In the genomic region with DNA sequence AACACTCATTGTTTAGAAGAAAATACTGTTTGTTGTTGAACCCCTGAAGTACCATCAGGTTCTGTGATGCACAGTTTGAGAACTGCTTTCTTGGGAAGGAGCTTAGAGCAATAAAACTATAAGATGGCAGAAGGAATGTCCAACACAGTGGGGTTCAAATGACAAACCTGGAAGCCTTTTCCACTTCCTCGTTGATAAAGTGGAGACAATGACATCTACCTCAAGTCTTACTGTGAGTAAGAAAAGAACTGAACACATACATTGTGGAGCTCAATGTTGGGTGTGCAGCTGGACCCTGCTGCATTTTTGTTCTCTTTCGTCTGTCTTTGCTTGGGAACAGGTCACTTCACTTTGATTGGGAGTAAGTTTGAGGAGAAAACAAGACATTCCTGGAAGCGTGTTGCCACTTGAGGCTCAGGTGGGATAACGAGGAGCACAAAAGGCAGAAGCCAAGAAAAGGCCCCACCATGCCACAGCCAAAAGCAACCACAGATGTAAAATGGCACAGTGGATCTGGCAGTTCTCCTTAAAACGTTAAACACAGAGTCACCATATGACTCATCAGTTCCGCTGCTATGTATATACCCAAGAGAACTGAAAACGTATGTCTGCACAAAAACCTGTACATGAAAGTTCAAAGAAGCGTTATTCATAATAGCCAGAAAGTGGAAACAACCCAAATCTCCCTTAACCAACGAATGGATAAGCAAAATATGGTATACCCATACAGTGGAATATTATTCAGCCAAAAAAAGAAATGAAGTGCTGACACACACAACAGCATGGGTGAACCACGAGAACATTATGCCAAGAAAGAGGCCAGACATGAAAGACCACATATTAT, we compare ENCODE assay signal across 8 cellular contexts. TPM values are rescaled to one million over a fixed set of nuclear protein-coding genes. Genes with fewer than 3 reads are reported as not detected.
A peak's percentile ranks its signal among the peaks of the same experiment; 100 is the strongest.
DNase-seq lines count a peak whose midpoint lies in the region; ATAC-seq and TF ChIP-seq lines count a peak whose summit lies in the region.

No MANE protein-coding gene starts in this region.

- H3K4me1 ChIP-seq in right cardiac atrium (ENCODE audit: control insufficient read depth, insufficient read depth, low read length): no peaks in the 10 kb centered on the region
- no peaks in the 10 kb centered on the region for H3K4me1 ChIP-seq in breast epithelium

- H3K9me3 ChIP-seq in right cardiac atrium (ENCODE audit: control insufficient read depth, low read length): peaks cover 2% of the 10 kb centered on the region
- H3K9me3 ChIP-seq in breast epithelium: no peaks in the 10 kb centered on the region

- 80% methylated on average over 10 of the region's 10 CpGs for WGBS in right cardiac atrium

- TF ChIP-seq POLR2A in breast epithelium (IDR thresholded peaks at IDR 0.05): no peak

- no peak overlapping the region for H3K27ac ChIP-seq in right cardiac atrium (ENCODE audit: low read length)
- no peak overlapping the region for H3K27ac ChIP-seq in breast epithelium

- TF ChIP-seq CTCF in Calu3 (IDR thresholded peaks at IDR 0.05; ENCODE audit: unreplicated experiment) (no peak), breast epithelium (IDR thresholded peaks at IDR 0.05) (no peak)

- BruUV-seq in Calu3 (replicated peaks; lab: Mats Ljungman, UMichigan): no TSS peak

- H3K4me3 Mint-ChIP-seq in activated T-cell treated with anti-CD3 and anti-CD28 coated beads, Interleukin-2, amount 50 U/mL, for 4 hours: no peak overlapping the region
- H3K4me3 Mint-ChIP-seq in Calu3 (ENCODE audit: low read depth, unreplicated experiment): no peak overlapping the region

- peaks cover 40% of the 10 kb centered on the region for H3K4me1 Mint-ChIP-seq in activated T-cell treated with anti-CD3 and anti-CD28 coated beads, Interleukin-2, amount 50 U/mL, for 4 hours (ENCODE audit: low read depth)
- peaks cover 6% of the 10 kb centered on the region for H3K4me1 Mint-ChIP-seq in Calu3 (ENCODE audit: low read depth, unreplicated experiment)

- H3K27me3 Mint-ChIP-seq in activated T-cell treated with anti-CD3 and anti-CD28 coated beads, Interleukin-2, amount 50 U/mL, for 4 hours (ENCODE audit: low read depth): no peaks in the 10 kb centered on the region
- no peaks in the 10 kb centered on the region for H3K27me3 Mint-ChIP-seq in Calu3 (ENCODE audit: unreplicated experiment)

- no peak overlapping the region for H3K4me3 ChIP-seq in right cardiac atrium (ENCODE audit: low read length)
- H3K4me3 ChIP-seq in breast epithelium: no peak overlapping the region

- H3K36me3 Mint-ChIP-seq in activated T-cell treated with anti-CD3 and anti-CD28 coated beads, Interleukin-2, amount 50 U/mL, for 4 hours (ENCODE audit: insufficient read depth): peaks cover 6% of the 10 kb centered on the region
- H3K36me3 Mint-ChIP-seq in Calu3 (ENCODE audit: insufficient read depth, unreplicated experiment): no peaks in the 10 kb centered on the region

- no peaks in the 10 kb centered on the region for H3K36me3 ChIP-seq in breast epithelium

- DNase-seq in activated T-cell treated with anti-CD3 and anti-CD28 coated beads, Interleukin-2, amount 50 U/mL, for 4 hours: peak; percentile 8
- DNase-seq in activated T-cell treated with anti-CD3 and anti-CD28 coated beads, Interleukin-2, amount 50 U/mL, for 1 hour: no peak
- DNase-seq in stimulated activated CD8-positive, alpha-beta memory T cell treated with anti-CD3 and anti-CD28 coated beads, Interleukin-4, amount 100 ng/mL, for 48 hours: peak; percentile 45
- no peak for DNase-seq in right cardiac atrium
- no peak for DNase-seq in Calu3
- no peak for DNase-seq in breast epithelium (ENCODE audit: low spot score in 2 of 2)

- CTCF ChIA-PET in Calu3 (lab: Charles Lee): no interaction called here

- no peak overlapping the region for H3K27ac Mint-ChIP-seq in Calu3 (ENCODE audit: unreplicated experiment)

- intact Hi-C loops in right cardiac atrium (cut with DNase I): no loop called here
- intact Hi-C loops in Calu3 (cut with micrococcal nuclease; ENCODE audit: unreplicated experiment): no loop called here
- intact Hi-C loops in breast epithelium (cut with DNase I; ENCODE audit: low total_unique reads): no loop called here

- peak; percentile 82 to 86 for ATAC-seq in activated T-cell treated with anti-CD3 and anti-CD28 coated beads, Interleukin-2, amount 50 U/mL, for 4 hours
- peak; percentile 63 for ATAC-seq in HG03025 (IDR thresholded peaks at IDR 0.05; ENCODE audit: low FRiP score, unreplicated experiment)
- peak; percentile 71 for ATAC-seq in SK-N-SH treated with all-trans-retinoic acid at 6 μM for 48 hours
- no peak for ATAC-seq in right cardiac atrium

- H3K9me3 Mint-ChIP-seq in activated T-cell treated with anti-CD3 and anti-CD28 coated beads, Interleukin-2, amount 50 U/mL, for 4 hours: no peaks in the 10 kb centered on the region
- no peaks in the 10 kb centered on the region for H3K9me3 Mint-ChIP-seq in Calu3 (ENCODE audit: low read depth, unreplicated experiment)

- H3K27me3 ChIP-seq in right cardiac atrium (ENCODE audit: control insufficient read depth, insufficient read depth) (no peaks in the 10 kb centered on the region), breast epithelium (no peaks in the 10 kb centered on the region)

TF ChIP-seq in SK-N-SH treated with all-trans-retinoic acid at 6 μM for 48 hours, 23 proteins besides CTCF, POLR2A, EP300 and RAD21:
- peak; percentile 11; the same call in 1 of the 2 replicates for TF ChIP-seq ZNF8 (CRISPR knock-in tag; IDR thresholded peaks at IDR 0.05)
- TF ChIP-seq TOX (CRISPR knock-in tag; IDR thresholded peaks at IDR 0.05; ENCODE audit: borderline replicate concordance): no peak
- TF ChIP-seq SNAI2 (CRISPR knock-in tag; IDR thresholded peaks at IDR 0.05): no peak
- TF ChIP-seq ISL1 (CRISPR knock-in tag; IDR thresholded peaks at IDR 0.05): no peak
- no peak for TF ChIP-seq ESRRG (CRISPR knock-in tag; IDR thresholded peaks at IDR 0.05)

RNA-seq across cellular contexts. Expression of gene SUB1, which starts 42.9 kb away (rescaled TPM):
- 100 to 1,000 TPM; 453 to 460 (median 459) TPM for total RNA-seq in activated T-cell treated with anti-CD3 and anti-CD28 coated beads, Interleukin-2, amount 50 U/mL, for 4 hours
- total RNA-seq in right cardiac atrium (100 to 1,000 TPM; 209 to 237 (median 223) TPM), Calu3 (2022) (312 and 334 TPM in 2 replicates), breast epithelium (100 to 1,000 TPM; 152 to 230 (median 201) TPM)
- 201 TPM for polyA plus RNA-seq in right cardiac atrium

Comparison
In these comparisons a context has a peak if more than half of its experiments do, and no peak if none do; other contexts are left out.
1. DNase-seq: peak in activated T-cell treated with anti-CD3 and anti-CD28 coated beads, Interleukin-2, amount 50 U/mL, for 4 hours (single experiment) and stimulated activated CD8-positive, alpha-beta memory T cell treated with anti-CD3 and anti-CD28 coated beads, Interleukin-4, amount 100 ng/mL, for 48 hours (single experiment); none in activated T-cell treated with anti-CD3 and anti-CD28 coated beads, Interleukin-2, amount 50 U/mL, for 1 hour (single experiment), right cardiac atrium (0 of 3), Calu3 (single experiment) and breast epithelium (0 of 2).
2. ATAC-seq: peak in activated T-cell treated with anti-CD3 and anti-CD28 coated beads, Interleukin-2, amount 50 U/mL, for 4 hours (2 of 2), HG03025 (single experiment) and SK-N-SH treated with all-trans-retinoic acid at 6 μM for 48 hours (single experiment); none in right cardiac atrium (0 of 2).